Comparison of ENCODE assay signal across 32 cellular contexts in the genomic region with DNA sequence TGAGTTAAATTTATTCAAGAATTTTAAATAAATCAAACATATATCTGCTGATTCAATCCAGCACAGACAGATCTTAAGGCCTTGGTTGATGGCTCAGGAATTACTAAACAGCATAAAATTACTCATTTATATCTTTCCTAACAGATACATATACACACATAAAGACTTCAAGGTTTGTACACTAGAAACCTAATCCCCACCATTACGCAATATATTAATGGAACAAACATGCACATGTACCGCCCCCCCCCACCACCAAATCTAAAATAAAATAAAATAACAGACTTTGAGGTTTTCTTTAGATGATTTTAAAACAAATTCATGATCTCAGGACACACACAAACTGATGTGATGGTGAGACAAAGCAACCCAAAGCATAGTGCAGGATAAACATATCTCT.
"Had no signal": no experiment of that assay in that cellular context is flagged by ENCODE, and none has a peak within 500 bp of the region (broad histone marks: within the 10 kb centered on the region; RNA-seq: fewer than 3 reads in every experiment).

No MANE protein-coding gene starts in this region.

- H3K4me3 ChIP-seq: adrenal gland, body of pancreas, breast epithelium, cardiac muscle cell had no signal

- H3K27ac ChIP-seq: adrenal gland, body of pancreas, brain microvascular endothelial cell, breast epithelium, cardiac muscle cell, VCaP had no signal

- FAIRE-seq: TTC549 had no signal

- ATAC-seq: activated CD8-positive, alpha-beta T cell treated with anti-CD3 and anti-CD28 coated beads for 36 hours; activated naive CD4-positive, alpha-beta T cell treated with anti-CD3 and anti-CD28 coated beads, Interleukin-2, amount 50 U/mL, for 72 hours; activated T-cell treated with anti-CD3 and anti-CD28 coated beads, Interleukin-2, amount 50 U/mL, for 4 hours; activated T-cell treated with anti-CD3 and anti-CD28 coated beads, Interleukin-2, amount 50 U/mL, for 72 hours; activated T-helper 17 cell treated with anti-CD3 and anti-CD28 coated beads, Interleukin-2, amount 50 U/mL, for 72 hours; body of pancreas; T-cell; T-helper 17 cell had no signal

- H3K4me1 ChIP-seq: adrenal gland, body of pancreas, breast epithelium had no signal

- H3K27me3 ChIP-seq: adrenal gland, body of pancreas, brain microvascular endothelial cell, cardiac muscle cell had no signal

- DNase-seq: activated B cell treated with CpG ODN at 0.5 μM for 24 hours; activated CD4-positive, alpha-beta T cell treated with anti-CD3 and anti-CD28 coated beads for 4 hours; activated CD4-positive, alpha-beta T cell treated with anti-CD3 and anti-CD28 coated beads, Interleukin-2, amount 10 ng/mL, durations not matched to agents 24 days and 14 days; activated CD4-positive, alpha-beta T cell treated with anti-CD3 and anti-CD28 coated beads, Interleukin-2, amount 50 U/mL, for 1 hour; activated CD4-positive, alpha-beta T cell treated with anti-CD3 and anti-CD28 coated beads, Interleukin-2, amount 50 U/mL, for 4 hours; activated CD4-positive, CD25-positive, alpha-beta regulatory T cell treated with anti-CD3 and anti-CD28 coated beads, Interleukin-2, amount 50 U/mL, for 72 hours; activated CD8-positive, alpha-beta memory T cell treated with anti-CD3 and anti-CD28 coated beads, Interleukin-2, amount 50 U/mL, for 4 hours; activated effector memory CD4-positive, alpha-beta T cell treated with anti-CD3 and anti-CD28 coated beads, Interleukin-2, amount 50 U/mL, for 16 hours; activated gamma-delta T cell treated with Interleukin-2 at 50 U/mL for 16 hours; activated naive CD4-positive, alpha-beta T cell; activated naive CD4-positive, alpha-beta T cell treated with anti-CD3 and anti-CD28 coated beads, Interleukin-2, amount 50 U/mL, for 16 hours; activated naive CD8-positive, alpha-beta T cell treated with anti-CD3 and anti-CD28 coated beads for 36 hours; activated T-cell treated with anti-CD3 and anti-CD28 coated beads for 4 hours; activated T-cell treated with anti-CD3 and anti-CD28 coated beads, Interleukin-2, amount 50 U/mL, for 1 hour; activated T-cell treated with anti-CD3 and anti-CD28 coated beads, Interleukin-2, amount 50 U/mL, for 4 hours; amniotic stem cell; aorta; body of pancreas; cerebellar nuclear complex; T-cell; T-helper 17 cell; T-helper 9 cell had no signal

- H3K9me3 ChIP-seq: adrenal gland, body of pancreas, breast epithelium had no signal

- H3K36me3 ChIP-seq: adrenal gland, brain microvascular endothelial cell, breast epithelium, cardiac muscle cell had no signal
